Comparison of ENCODE assay signal across 26 cellular contexts in the genomic region with DNA sequence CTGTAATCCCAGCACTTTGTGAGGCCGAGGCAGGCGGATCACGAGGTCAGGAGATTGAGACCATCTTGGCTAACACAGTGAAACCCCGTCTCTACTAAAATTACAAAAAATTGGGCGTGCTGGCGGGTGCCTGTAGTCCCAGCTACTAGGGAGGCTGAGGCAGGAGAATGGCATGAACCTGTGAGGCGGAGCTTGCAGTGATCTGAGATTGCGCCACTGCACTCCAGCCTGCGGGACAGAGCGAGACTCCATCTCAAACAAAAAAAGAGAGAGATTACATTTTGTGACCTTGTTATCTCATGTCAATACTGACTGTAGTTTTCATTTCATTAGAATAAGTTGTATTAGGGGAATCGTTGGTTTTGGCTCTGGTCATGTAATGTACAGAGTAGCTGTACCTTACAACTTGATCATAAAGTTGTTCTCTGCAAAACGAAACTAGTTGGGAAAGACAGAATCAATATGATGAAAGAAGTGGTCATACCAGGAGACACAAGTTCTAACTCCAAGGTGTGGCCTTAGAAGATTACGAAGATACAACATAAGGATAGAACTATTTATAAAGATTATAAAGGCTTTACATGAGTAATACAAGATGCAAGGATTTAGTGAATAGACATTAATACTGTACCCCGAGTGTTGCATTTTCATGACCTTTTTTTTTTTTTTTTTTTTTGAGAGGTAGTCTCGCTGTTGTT. TPM values are rescaled to one million over a fixed set of nuclear protein-coding genes. Genes with fewer than 3 reads are reported as not detected.
DNase-seq lines count a peak whose midpoint lies in the region; ATAC-seq and TF ChIP-seq lines count a peak whose summit lies in the region.
"Had no signal": no experiment of that assay in that cellular context is flagged by ENCODE, and none has a peak within 500 bp of the region (broad histone marks: within the 10 kb centered on the region; RNA-seq: fewer than 3 reads in every experiment).

No MANE protein-coding gene starts in this region.

- intact Hi-C loops in MCF 10A (cut with micrococcal nuclease), result no loop called here
- intact Hi-C loops in breast epithelium (cut with DNase I; ENCODE audit: low total_unique reads), result no loop called here

- H3K27me3 Mint-ChIP-seq in MCF 10A (ENCODE audit: insufficient read depth, unreplicated experiment), result no peaks in the 10 kb centered on the region
- peaks cover 2% of the 10 kb centered on the region for H3K27me3 Mint-ChIP-seq in activated CD8-positive, alpha-beta memory T cell treated with anti-CD3 and anti-CD28 coated beads, Interleukin-2, amount 10 ng/mL, durations not matched to agents 7 days and 5 days
- H3K27me3 Mint-ChIP-seq: brain; CD4-positive, CD25-positive, alpha-beta regulatory T cell; IgD-negative memory B cell; stimulated activated naive CD8-positive, alpha-beta T cell treated with anti-CD3 and anti-CD28 coated beads, Interleukin-15, Interleukin-2, amounts not matched to agents 100 ng/mL and 50 ng/mL, for 24 hours had no signal

- no peaks in the 10 kb centered on the region for H3K9me3 Mint-ChIP-seq in MCF 10A (ENCODE audit: unreplicated experiment)
- H3K9me3 Mint-ChIP-seq in activated CD8-positive, alpha-beta memory T cell treated with anti-CD3 and anti-CD28 coated beads, Interleukin-2, amount 10 ng/mL, durations not matched to agents 7 days and 5 days (ENCODE audit: low read depth), result peaks cover 1% of the 10 kb centered on the region

- no peak overlapping the region for H3K27ac Mint-ChIP-seq in MCF 10A (ENCODE audit: low read depth, unreplicated experiment)
- no peak overlapping the region for H3K27ac Mint-ChIP-seq in activated CD8-positive, alpha-beta memory T cell treated with anti-CD3 and anti-CD28 coated beads, Interleukin-2, amount 10 ng/mL, durations not matched to agents 7 days and 5 days
- H3K27ac Mint-ChIP-seq: activated naive CD4-positive, alpha-beta T cell treated with anti-CD3 and anti-CD28 coated beads for 36 hours; brain; IgD-negative memory B cell; natural killer cell; stimulated activated naive CD8-positive, alpha-beta T cell treated with anti-CD3 and anti-CD28 coated beads, Interleukin-15, Interleukin-2, amounts not matched to agents 100 ng/mL and 50 ng/mL, for 24 hours had no signal

- CTCF ChIA-PET in MCF 10A (lab: Yijun Ruan, JAX), result no interaction called here
- CTCF ChIA-PET in activated CD8-positive, alpha-beta memory T cell treated with anti-CD3 and anti-CD28 coated beads, Interleukin-2, amount 10 ng/mL, durations not matched to agents 7 days and 5 days (lab: Charles Lee), result no interaction called here

- H3K27me3 ChIP-seq in breast epithelium, result no peaks in the 10 kb centered on the region
- H3K27me3 ChIP-seq: adrenal gland, heart left ventricle had no signal

- no peak overlapping the region for H3K4me3 Mint-ChIP-seq in MCF 10A (ENCODE audit: unreplicated experiment)
- H3K4me3 Mint-ChIP-seq in activated CD8-positive, alpha-beta memory T cell treated with anti-CD3 and anti-CD28 coated beads, Interleukin-2, amount 10 ng/mL, durations not matched to agents 7 days and 5 days, result no peak overlapping the region
- H3K4me3 Mint-ChIP-seq: activated naive CD4-positive, alpha-beta T cell treated with anti-CD3 and anti-CD28 coated beads for 36 hours; brain; CD4-positive, CD25-positive, alpha-beta regulatory T cell; IgD-negative memory B cell; natural killer cell; stimulated activated naive CD8-positive, alpha-beta T cell treated with anti-CD3 and anti-CD28 coated beads, Interleukin-15, Interleukin-2, amounts not matched to agents 100 ng/mL and 50 ng/mL, for 24 hours had no signal

- no TSS peak for BruUV-seq in MCF 10A (replicated peaks; lab: Mats Ljungman, UMichigan)

- TF ChIP-seq CTCF in MCF 10A (IDR thresholded peaks at IDR 0.05; ENCODE audit: unreplicated experiment), result no peak
- no peak for TF ChIP-seq CTCF in breast epithelium (IDR thresholded peaks at IDR 0.05)

- peak; percentile 85 for ATAC-seq in esophagus mucosa
- no peak for ATAC-seq in activated CD8-positive, alpha-beta memory T cell treated with anti-CD3 and anti-CD28 coated beads, Interleukin-2, amount 10 ng/mL, durations not matched to agents 7 days and 5 days
- ATAC-seq: heart left ventricle, natural killer cell, Right ventricle myocardium inferior had no signal

- no peak overlapping the region for H3K4me3 ChIP-seq in breast epithelium
- H3K4me3 ChIP-seq: adrenal gland, heart left ventricle, lung, PC-9, skin epidermis had no signal

- H3K9me3 ChIP-seq in breast epithelium, result peaks cover 3 to 7% of the 10 kb centered on the region in 2 donors

- TF ChIP-seq POLR2A in breast epithelium (IDR thresholded peaks at IDR 0.05), result no peak

- no peaks in the 10 kb centered on the region for H3K4me1 ChIP-seq in breast epithelium
- H3K4me1 ChIP-seq: adrenal gland had no signal

- no peak overlapping the region for H3K27ac ChIP-seq in breast epithelium
- H3K27ac ChIP-seq: adrenal gland, heart left ventricle, PC-9, skin epidermis, WERI-Rb-1 had no signal

- peaks cover 4% of the 10 kb centered on the region for H3K36me3 Mint-ChIP-seq in MCF 10A (ENCODE audit: insufficient read depth, unreplicated experiment)
- H3K36me3 Mint-ChIP-seq in activated CD8-positive, alpha-beta memory T cell treated with anti-CD3 and anti-CD28 coated beads, Interleukin-2, amount 10 ng/mL, durations not matched to agents 7 days and 5 days, result peaks cover 1% of the 10 kb centered on the region
- H3K36me3 Mint-ChIP-seq: natural killer cell had no signal

- peaks cover 5% of the 10 kb centered on the region for H3K4me1 Mint-ChIP-seq in MCF 10A (ENCODE audit: insufficient read depth, unreplicated experiment)
- H3K4me1 Mint-ChIP-seq in activated CD8-positive, alpha-beta memory T cell treated with anti-CD3 and anti-CD28 coated beads, Interleukin-2, amount 10 ng/mL, durations not matched to agents 7 days and 5 days, result no peaks in the 10 kb centered on the region
- H3K4me1 Mint-ChIP-seq: CD4-positive, CD25-positive, alpha-beta regulatory T cell; natural killer cell had no signal

- H3K36me3 ChIP-seq in breast epithelium, result no peaks in the 10 kb centered on the region

- DNase-seq in MCF 10A (ENCODE audit: unreplicated experiment) (peak; percentile 15), breast epithelium (ENCODE audit: low spot score in 2 of 2) (no peak), NCI-H1436 (lab: John Stamatoyannopoulos, UW) (no peak), UCSD-AML1 (lab: John Stamatoyannopoulos, UW; ENCODE audit: unreplicated experiment) (no peak)
- no peak for DNase-seq in activated CD8-positive, alpha-beta memory T cell treated with anti-CD3 and anti-CD28 coated beads, Interleukin-2, amount 10 ng/mL, durations not matched to agents 7 days and 5 days
- DNase-seq: activated CD4-positive, alpha-beta T cell treated with anti-CD3 and anti-CD28 coated beads, Interleukin-2, amount 50 U/mL, for 1 hour; activated naive CD4-positive, alpha-beta T cell treated with anti-CD3 and anti-CD28 coated beads for 36 hours; adrenal gland; CD4-positive, CD25-positive, alpha-beta regulatory T cell; foreskin fibroblast; heart left ventricle; natural killer cell; NCI-H1417; NCI-H2107; NCI-H446; WERI-Rb-1 had no signal

- POLR2A ChIA-PET in MCF 10A (lab: Yijun Ruan, JAX), result interaction anchor here (1.4 kb wide), 1 partner anchor 13 kb away, joined by 3 read pairs; no protein-coding TSS in a partner anchor

RNA-seq across cellular contexts. Expression of a gene that starts 15.3 kb away (rescaled TPM):
- total RNA-seq in MCF 10A (2022) (2.1 and 4.5 TPM in 2 replicates), breast epithelium (1 to 10 TPM; 2.9 to 5.0 (median 3.1) TPM), esophagus mucosa (1.6 TPM)
- total RNA-seq in activated CD8-positive, alpha-beta memory T cell treated with anti-CD3 and anti-CD28 coated beads, Interleukin-2, amount 10 ng/mL, durations not matched to agents 7 days and 5 days, result under 1 TPM; 0.87 to 0.88 TPM

RNA-seq across cellular contexts. Expression of a gene that starts 16.3 kb away (rescaled TPM):
- total RNA-seq in MCF 10A (2022), result 69.3 and 81.8 TPM in 2 replicates
- total RNA-seq in breast epithelium, result 100 to 1,000 TPM; 111 to 167 (median 142) TPM
- total RNA-seq in esophagus mucosa, result 50.3 TPM
- 10 to 100 TPM; 55.4 to 60.0 TPM for total RNA-seq in activated CD8-positive, alpha-beta memory T cell treated with anti-CD3 and anti-CD28 coated beads, Interleukin-2, amount 10 ng/mL, durations not matched to agents 7 days and 5 days

RNA-seq across cellular contexts. Expression of a gene that starts 43.4 kb away (rescaled TPM):
- 0.59 and 0.63 TPM in 2 replicates for total RNA-seq in MCF 10A (2022)
- 1 to 10 TPM in 1 of 3 donors, under 1 TPM in 1, not detected in 1; 0.33 to 1.6 TPM for total RNA-seq in breast epithelium
- total RNA-seq in esophagus mucosa, result 0.20 TPM
- not detected for total RNA-seq in activated CD8-positive, alpha-beta memory T cell treated with anti-CD3 and anti-CD28 coated beads, Interleukin-2, amount 10 ng/mL, durations not matched to agents 7 days and 5 days
- total RNA-seq: activated naive CD4-positive, alpha-beta T cell treated with anti-CD3 and anti-CD28 coated beads for 36 hours; CD4-positive, CD25-positive, alpha-beta regulatory T cell; chondrocyte; mononuclear cell; Right ventricle myocardium inferior had no signal

RNA-seq across cellular contexts. Expression of a gene that starts 48.2 kb away (rescaled TPM):
- 11.1 and 12.9 TPM in 2 replicates for total RNA-seq in MCF 10A (2022)
- total RNA-seq in breast epithelium, result 1 to 10 TPM; 5.6 to 10.0 (median 7.5) TPM
- total RNA-seq in esophagus mucosa, result 6.3 TPM
- 10 to 100 TPM; 16.0 to 21.3 TPM for total RNA-seq in activated CD8-positive, alpha-beta memory T cell treated with anti-CD3 and anti-CD28 coated beads, Interleukin-2, amount 10 ng/mL, durations not matched to agents 7 days and 5 days
